17 cellular contexts compared by ENCODE assay signal in genomic region chr10:46251857-46252847, GRCh38. TPM values are rescaled to one million over a fixed set of nuclear protein-coding genes. Genes with fewer than 3 reads are reported as not detected.
A peak's percentile ranks its signal among the peaks of the same experiment; 100 is the strongest.
DNase-seq lines count a peak whose midpoint lies in the region; ATAC-seq and TF ChIP-seq lines count a peak whose summit lies in the region.
"Had no signal": no experiment of that assay in that cellular context is flagged by ENCODE, and none has a peak within 500 bp of the region (broad histone marks: within the 10 kb centered on the region; RNA-seq: fewer than 3 reads in every experiment).

No MANE protein-coding gene starts in this region.

- TF ChIP-seq EP300 in sigmoid colon (IDR thresholded peaks at IDR 0.05), result no peak

- H3K4me1 ChIP-seq in colonic mucosa, result no peaks in the 10 kb centered on the region
- H3K4me1 ChIP-seq in left ventricle myocardium inferior, result peaks cover 27% of the 10 kb centered on the region
- no peaks in the 10 kb centered on the region for H3K4me1 ChIP-seq in sigmoid colon
- H3K4me1 ChIP-seq: Peyer's patch had no signal

- in situ Hi-C loops in SK-MEL-5 (cut with HindIII; ENCODE audit: low pct_unique_long_range_greater_than_20kb, low sequenced_read_pairs), result no loop called here

- H3K36me3 ChIP-seq in colonic mucosa (no peaks in the 10 kb centered on the region), left ventricle myocardium inferior (no peaks in the 10 kb centered on the region), sigmoid colon (no peaks in the 10 kb centered on the region)
- H3K36me3 ChIP-seq: Peyer's patch had no signal

- no peak for TF ChIP-seq CTCF in colonic mucosa (IDR thresholded peaks at IDR 0.05)
- TF ChIP-seq CTCF in left ventricle myocardium inferior (IDR thresholded peaks at IDR 0.05; ENCODE audit: borderline replicate concordance), result no peak
- TF ChIP-seq CTCF in sigmoid colon (IDR thresholded peaks at IDR 0.05), result no peak

- H3K27me3 ChIP-seq in colonic mucosa (no peaks in the 10 kb centered on the region), left ventricle myocardium inferior (ENCODE audit: low read depth) (no peaks in the 10 kb centered on the region), sigmoid colon (no peaks in the 10 kb centered on the region)
- H3K27me3 ChIP-seq: Peyer's patch had no signal

- H3K4me3 ChIP-seq in colonic mucosa (no peak overlapping the region), left ventricle myocardium inferior (no peak overlapping the region), sigmoid colon (no peak overlapping the region)
- H3K4me3 ChIP-seq: Peyer's patch had no signal

- H3K9ac ChIP-seq in colonic mucosa (ENCODE audit: low read depth in 2 of 2, low read length in 2 of 2), result no peak overlapping the region

- intact Hi-C loops in colonic mucosa (cut with DNase I), result no loop called here
- intact Hi-C loops in left ventricle myocardium inferior (cut with micrococcal nuclease), result no loop called here
- intact Hi-C loops in sigmoid colon (cut with DNase I), result no loop called here

- no peak for TF ChIP-seq POLR2A in sigmoid colon (IDR thresholded peaks at IDR 0.05)

- H3K9me3 ChIP-seq in colonic mucosa (no peaks in the 10 kb centered on the region), left ventricle myocardium inferior (replicated peaks) (no peaks in the 10 kb centered on the region), sigmoid colon (no peaks in the 10 kb centered on the region)
- H3K9me3 ChIP-seq: Peyer's patch had no signal

- DNase-seq in SK-MEL-5 (ENCODE audit: low read depth, low spot score) (peak; percentile 71), colonic mucosa (peak; percentile 14), left ventricle myocardium inferior (peak; percentile 54), sigmoid colon (peak; percentile 55), DMS79 treated with DMSO at 0.1 percent for 48 hours (lab: John Stamatoyannopoulos, UW) (no peak), GOT3 (lab: John Stamatoyannopoulos, UW) (no peak)
- DNase-seq: DMS 273 treated with DMSO at 0.1 percent for 48 hours, MM.1S, NCI-H1105, NCI-H1930, NCI-H2171 treated with DMSO at 0.1 percent for 48 hours, NCI-H510A, NCI-H82, SHP77 treated with DMSO at 0.1 percent for 48 hours had no signal

- H3K27ac ChIP-seq in colonic mucosa (no peak overlapping the region), left ventricle myocardium inferior (replicated peaks) (no peak overlapping the region), sigmoid colon (no peak overlapping the region)
- H3K27ac ChIP-seq: Peyer's patch had no signal

- 88 to 91% methylated on average over 16 of the region's 16 CpGs for WGBS in sigmoid colon, 2 donors

- ATAC-seq in GM21717 (IDR thresholded peaks at IDR 0.05; ENCODE audit: unreplicated experiment), result no peak

RNA-seq across cellular contexts. Expression of gene ANTXRL, which starts 34.6 kb away (rescaled TPM):
- total RNA-seq in SK-MEL-5 (2014; rRNA removed; shearing (Covaris generic)), result not detected in 2 replicates
- polyA plus RNA-seq in SK-MEL-5 (2015; cell fraction: cytosol; rRNA removed), result 0.05 TPM in 2 replicates
- polyA plus RNA-seq in SK-MEL-5 (2015; cell fraction: nucleus; rRNA removed), result 4.7 TPM in 1 of 2 replicates, not detected in the other
- total RNA-seq in colonic mucosa, result not detected
- total RNA-seq in left ventricle myocardium inferior, result not detected
- not detected for total RNA-seq in sigmoid colon
- polyA plus RNA-seq in sigmoid colon, result not detected
- total RNA-seq: Peyer's patch had no signal
- polyA plus RNA-seq: BJ had no signal

Comparison
In these comparisons a context has a peak if more than half of its experiments do, and no peak if none do; other contexts are left out.
1. DNase-seq: peak in SK-MEL-5 (single experiment), colonic mucosa (single experiment), left ventricle myocardium inferior (single experiment) and sigmoid colon (single experiment); none in DMS79 treated with DMSO at 0.1 percent for 48 hours (single experiment) and GOT3 (single experiment).